In the genomic region with DNA sequence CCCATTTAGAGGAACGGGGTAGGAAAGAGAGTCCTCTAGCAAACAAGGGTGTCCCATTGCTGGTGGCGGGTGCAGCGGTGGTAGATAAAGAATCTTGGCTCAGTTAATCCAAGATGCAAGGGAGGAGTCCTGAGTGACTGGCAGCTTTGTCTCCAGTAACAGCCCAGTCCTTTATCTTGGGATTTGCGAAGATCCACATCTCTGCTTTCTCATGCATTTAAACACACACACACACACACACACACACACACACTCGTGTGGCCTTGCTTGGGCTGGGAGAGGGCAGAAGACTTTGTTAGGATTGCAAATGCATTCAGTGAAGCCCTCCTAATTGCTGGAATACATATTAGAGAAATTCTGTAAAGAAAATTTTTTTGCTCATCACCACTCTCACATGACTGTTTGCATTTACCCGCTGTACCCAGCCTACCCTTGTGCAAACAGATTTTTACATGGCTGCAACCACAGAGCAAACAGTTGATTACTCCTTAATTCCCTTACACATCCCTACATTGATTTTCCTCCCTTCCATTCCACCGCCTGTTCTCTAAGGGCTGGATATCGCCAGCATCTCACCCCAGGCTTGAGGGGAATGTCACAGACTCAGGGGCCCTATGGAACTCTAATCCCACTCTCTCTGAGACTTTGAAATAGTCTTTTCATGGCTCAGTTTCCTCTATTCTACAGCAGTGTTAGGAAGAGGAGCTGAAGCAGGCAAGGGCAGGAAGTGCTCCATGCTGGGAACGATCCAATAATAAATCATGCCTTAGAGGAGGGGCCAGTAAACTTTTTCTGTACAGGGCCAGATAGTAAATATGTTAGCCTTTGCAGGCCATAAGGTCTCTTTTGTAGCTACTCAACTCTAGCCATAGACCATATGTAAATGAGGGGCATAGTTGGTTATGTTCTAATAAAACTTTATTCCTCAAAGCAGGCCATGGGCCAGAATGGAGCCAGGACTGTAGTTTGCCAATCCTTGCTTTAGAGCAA, we compare ENCODE assay signal across 14 cellular contexts. TPM values are rescaled to one million over a fixed set of nuclear protein-coding genes. Genes with fewer than 3 reads are reported as not detected.
DNase-seq lines count a peak whose midpoint lies in the region; ATAC-seq lines count a peak whose summit lies in the region.
"Had no signal": no experiment of that assay in that cellular context is flagged by ENCODE, and none has a peak within 500 bp of the region (broad histone marks: within the 10 kb centered on the region; RNA-seq: fewer than 3 reads in every experiment).

No MANE protein-coding gene starts in this region.

- DNase-seq in DMS153 treated with DMSO at 0.1 percent for 48 hours (lab: John Stamatoyannopoulos, UW; ENCODE audit: unreplicated experiment), result peak; percentile 49
- peak; percentile 11 for DNase-seq in NCI-H2029 (lab: John Stamatoyannopoulos, UW)
- no peak for DNase-seq in RKO (ENCODE audit: low spot score)
- no peak for DNase-seq in activated T-helper 2 cell treated with anti-CD3 and anti-CD28 coated beads, Interferon-gamma antibody, Interleukin-2, Interleukin-4, amounts not matched to agents 10 μg/mL and 5 μg/mL and 100 μg/mL, durations not matched to agents 14 hours and 24 hours and 36 hours (ENCODE audit: low spot score)
- DNase-seq: lower lobe of right lung, NCI-H446, sigmoid colon, T-helper 17 cell had no signal

- no peaks in the 10 kb centered on the region for H3K36me3 Mint-ChIP-seq in activated T-helper 2 cell treated with anti-CD3 and anti-CD28 coated beads, Interferon-gamma antibody, Interleukin-2, Interleukin-4, amounts not matched to agents 10 μg/mL and 5 μg/mL and 100 μg/mL, durations not matched to agents 14 hours and 24 hours and 36 hours (ENCODE audit: low read depth)

- H3K9me3 Mint-ChIP-seq in activated T-helper 2 cell treated with anti-CD3 and anti-CD28 coated beads, Interferon-gamma antibody, Interleukin-2, Interleukin-4, amounts not matched to agents 10 μg/mL and 5 μg/mL and 100 μg/mL, durations not matched to agents 14 hours and 24 hours and 36 hours, result no peaks in the 10 kb centered on the region

- H3K36me3 ChIP-seq in duodenal mucosa (ENCODE audit: control insufficient read depth in 1 of 2, insufficient read depth in 2 of 2, low read length in 2 of 2) (peaks cover 0 to 3% of the 10 kb centered on the region in 2 donors), mucosa of rectum (ENCODE audit: control insufficient read depth in 2 of 2, insufficient read depth in 2 of 2, low read length in 2 of 2) (no peaks in the 10 kb centered on the region)
- H3K36me3 ChIP-seq: ascending aorta, lower lobe of right lung, sigmoid colon had no signal

- H3K9ac ChIP-seq in duodenal mucosa (ENCODE audit: low read depth in 1 of 2, low read length in 2 of 2), result peak overlapping the region in 1 of 2 donors; percentile 22
- peak overlapping the region in 1 of 2 donors; percentile 54 for H3K9ac ChIP-seq in mucosa of rectum (ENCODE audit: low read depth in 1 of 2, low read length in 2 of 2)

- peaks cover 41% of the 10 kb centered on the region in 2 donors for H3K4me1 ChIP-seq in duodenal mucosa (ENCODE audit: control insufficient read depth in 1 of 2, insufficient read depth in 2 of 2, low read length in 2 of 2)
- peaks cover 40 to 57% of the 10 kb centered on the region in 2 donors for H3K4me1 ChIP-seq in mucosa of rectum (ENCODE audit: control insufficient read depth in 2 of 2, insufficient read depth in 2 of 2, low read length in 2 of 2)

- peaks cover 34% of the 10 kb centered on the region for H3K27me3 Mint-ChIP-seq in activated T-helper 2 cell treated with anti-CD3 and anti-CD28 coated beads, Interferon-gamma antibody, Interleukin-2, Interleukin-4, amounts not matched to agents 10 μg/mL and 5 μg/mL and 100 μg/mL, durations not matched to agents 14 hours and 24 hours and 36 hours (ENCODE audit: low read depth)

- H3K4me3 ChIP-seq in duodenal mucosa (ENCODE audit: low read depth in 1 of 2, low read length in 2 of 2) (peak overlapping the region; percentile 23 to 37), mucosa of rectum (ENCODE audit: low read length in 2 of 2) (peak overlapping the region; percentile 35 to 45)
- H3K4me3 ChIP-seq: ascending aorta, GM12878, lower lobe of right lung, sigmoid colon had no signal

- H3K27ac ChIP-seq in duodenal mucosa (ENCODE audit: low read depth, low read length) (peak overlapping the region; percentile 65), mucosa of rectum (ENCODE audit: low read depth in 2 of 2, low read length in 2 of 2) (peak overlapping the region; percentile 90 to 93)
- H3K27ac ChIP-seq: ascending aorta, lower lobe of right lung, sigmoid colon had no signal

- H3K4me1 Mint-ChIP-seq in activated T-helper 2 cell treated with anti-CD3 and anti-CD28 coated beads, Interferon-gamma antibody, Interleukin-2, Interleukin-4, amounts not matched to agents 10 μg/mL and 5 μg/mL and 100 μg/mL, durations not matched to agents 14 hours and 24 hours and 36 hours (ENCODE audit: low read depth), result peaks cover 8% of the 10 kb centered on the region

- H3K4me3 Mint-ChIP-seq in activated T-helper 2 cell treated with anti-CD3 and anti-CD28 coated beads, Interferon-gamma antibody, Interleukin-2, Interleukin-4, amounts not matched to agents 10 μg/mL and 5 μg/mL and 100 μg/mL, durations not matched to agents 14 hours and 24 hours and 36 hours (ENCODE audit: low read depth), result no peak overlapping the region
- H3K4me3 Mint-ChIP-seq: T-helper 17 cell had no signal

- intact Hi-C loops in activated T-helper 2 cell treated with anti-CD3 and anti-CD28 coated beads, Interferon-gamma antibody, Interleukin-2, Interleukin-4, amounts not matched to agents 10 μg/mL and 5 μg/mL and 100 μg/mL, durations not matched to agents 14 hours and 24 hours and 36 hours (cut with micrococcal nuclease), result no loop called here

- ATAC-seq in HG03095 (IDR thresholded peaks at IDR 0.05; ENCODE audit: unreplicated experiment) (no peak), HG03175 (IDR thresholded peaks at IDR 0.05; ENCODE audit: unreplicated experiment) (no peak)
- ATAC-seq: GM12878, T-helper 17 cell had no signal

- H3K27me3 ChIP-seq in duodenal mucosa (ENCODE audit: control insufficient read depth in 1 of 2, insufficient read depth in 2 of 2, low read length in 2 of 2) (peaks cover 0 to 9% of the 10 kb centered on the region in 2 donors), mucosa of rectum (ENCODE audit: control insufficient read depth in 2 of 2, insufficient read depth in 2 of 2, low read length in 2 of 2) (no peaks in the 10 kb centered on the region)
- H3K27me3 ChIP-seq: ascending aorta had no signal

- H3K9me3 ChIP-seq in duodenal mucosa (ENCODE audit: control insufficient read depth in 1 of 2, low read length in 2 of 2) (no peaks in the 10 kb centered on the region), mucosa of rectum (ENCODE audit: control insufficient read depth in 2 of 2, low read length in 2 of 2) (no peaks in the 10 kb centered on the region)
- H3K9me3 ChIP-seq: ascending aorta, lower lobe of right lung, sigmoid colon had no signal

- H3K27ac Mint-ChIP-seq in activated T-helper 2 cell treated with anti-CD3 and anti-CD28 coated beads, Interferon-gamma antibody, Interleukin-2, Interleukin-4, amounts not matched to agents 10 μg/mL and 5 μg/mL and 100 μg/mL, durations not matched to agents 14 hours and 24 hours and 36 hours, result no peak overlapping the region
- H3K27ac Mint-ChIP-seq: T-helper 17 cell had no signal

RNA-seq across cellular contexts. Expression of a gene that starts 3.5 kb away (rescaled TPM):
- total RNA-seq in activated T-helper 2 cell treated with anti-CD3 and anti-CD28 coated beads, Interferon-gamma antibody, Interleukin-2, Interleukin-4, amounts not matched to agents 10 μg/mL and 5 μg/mL and 100 μg/mL, durations not matched to agents 14 hours and 24 hours and 36 hours, result 0.09 and 0.23 TPM in 2 replicates
- total RNA-seq: T-helper 17 cell had no signal

RNA-seq across cellular contexts. Expression of a gene that starts 34.2 kb away (rescaled TPM):
- total RNA-seq in activated T-helper 2 cell treated with anti-CD3 and anti-CD28 coated beads, Interferon-gamma antibody, Interleukin-2, Interleukin-4, amounts not matched to agents 10 μg/mL and 5 μg/mL and 100 μg/mL, durations not matched to agents 14 hours and 24 hours and 36 hours, result 0.16 and 0.18 TPM in 2 replicates
- total RNA-seq: GM12878, lower lobe of right lung, T-helper 17 cell had no signal

RNA-seq across cellular contexts. Expression of a gene that starts 55.8 kb away (rescaled TPM):
- total RNA-seq in activated T-helper 2 cell treated with anti-CD3 and anti-CD28 coated beads, Interferon-gamma antibody, Interleukin-2, Interleukin-4, amounts not matched to agents 10 μg/mL and 5 μg/mL and 100 μg/mL, durations not matched to agents 14 hours and 24 hours and 36 hours, result 1.0 and 1.1 TPM in 2 replicates

Comparison
In these comparisons a context has a peak if more than half of its experiments do, and no peak if none do; other contexts are left out.
1. DNase-seq: peak in DMS153 treated with DMSO at 0.1 percent for 48 hours (single experiment) and NCI-H2029 (single experiment); none in RKO (single experiment) and activated T-helper 2 cell treated with anti-CD3 and anti-CD28 coated beads, Interferon-gamma antibody, Interleukin-2, Interleukin-4, amounts not matched to agents 10 μg/mL and 5 μg/mL and 100 μg/mL, durations not matched to agents 14 hours and 24 hours and 36 hours (single experiment).